ENCODE assay signal across 1 cellular context in the genomic region with DNA sequence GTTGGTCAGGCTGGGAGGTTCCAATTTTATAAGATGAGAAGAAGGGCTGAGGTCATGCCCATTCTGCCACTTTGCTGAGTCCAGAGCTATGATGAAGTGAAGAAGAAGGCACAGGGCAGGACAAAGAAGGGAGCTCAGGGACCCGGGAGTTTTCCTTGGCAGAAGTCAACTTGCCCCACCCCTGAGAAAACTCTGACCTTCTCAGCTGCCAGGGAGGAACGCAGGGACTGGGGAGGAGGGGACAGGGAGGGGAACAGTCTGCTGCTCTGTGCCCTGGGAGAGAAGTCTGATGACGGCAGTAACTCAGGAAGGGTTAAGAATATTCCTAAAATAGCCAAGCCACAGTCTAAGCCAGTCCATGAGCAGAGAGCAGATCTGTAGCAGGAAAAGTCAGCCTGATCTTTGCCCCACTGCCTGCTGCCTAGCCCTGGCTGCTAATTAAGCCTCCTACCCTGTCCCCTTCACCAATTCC.
TF ChIP-seq lines count a peak whose summit lies in the region.

No MANE protein-coding gene starts in this region.

TF ChIP-seq in HEK293, 187 proteins besides CTCF, POLR2A, EP300 and RAD21 (continued from another document):
- TF ChIP-seq, protein P1, sequence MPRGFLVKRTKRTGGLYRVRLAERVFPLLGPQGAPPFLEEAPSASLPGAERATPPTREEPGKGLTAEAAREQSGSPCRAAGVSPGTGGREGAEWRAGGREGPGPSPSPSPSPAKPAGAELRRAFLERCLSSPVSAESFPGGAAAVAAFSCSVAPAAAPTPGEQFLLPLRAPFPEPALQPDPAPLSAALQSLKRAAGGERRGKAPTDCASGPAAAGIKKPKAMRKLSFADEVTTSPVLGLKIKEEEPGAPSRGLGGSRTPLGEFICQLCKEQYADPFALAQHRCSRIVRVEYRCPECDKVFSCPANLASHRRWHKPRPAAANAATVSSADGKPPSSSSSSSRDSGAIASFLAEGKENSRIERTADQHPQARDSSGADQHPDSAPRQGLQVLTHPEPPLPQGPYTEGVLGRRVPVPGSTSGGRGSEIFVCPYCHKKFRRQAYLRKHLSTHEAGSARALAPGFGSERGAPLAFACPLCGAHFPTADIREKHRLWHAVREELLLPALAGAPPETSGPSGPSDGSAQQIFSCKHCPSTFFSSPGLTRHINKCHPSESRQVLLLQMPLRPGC (tag by site-specific recombination; IDR thresholded peaks at IDR 0.05) = no peak
- TF ChIP-seq ZNF548 (tag by site-specific recombination; IDR thresholded peaks at IDR 0.05) (no peak), ZNF341 (tag by site-specific recombination; IDR thresholded peaks at IDR 0.05; ENCODE audit: low read depth) (peak; percentile 55), KLF1 (tag by site-specific recombination; IDR thresholded peaks at IDR 0.05) (peak; percentile 57; the same call in 1 of the 2 replicates), ZNF707 (tag by site-specific recombination; IDR thresholded peaks at IDR 0.05) (no peak)
